In genomic region chr16:64180136-64180900, GRCh38 we compare ENCODE assay signal across 20 cellular contexts.
"Had no signal": no experiment of that assay in that cellular context is flagged by ENCODE, and none has a peak within 500 bp of the region (broad histone marks: within the 10 kb centered on the region; RNA-seq: fewer than 3 reads in every experiment).

No MANE protein-coding gene starts in this region.

- H3K27ac ChIP-seq: brain microvascular endothelial cell, left lung, thoracic aorta, vagina, VCaP had no signal

- H3K4me1 ChIP-seq: left lung, vagina had no signal

- H3K27me3 ChIP-seq: brain microvascular endothelial cell, left lung, vagina had no signal

- ATAC-seq: activated CD4-positive, CD25-positive, alpha-beta regulatory T cell treated with anti-CD3 and anti-CD28 coated beads, Interleukin-2, amount 50 U/mL, for 24 hours; activated CD8-positive, alpha-beta memory T cell treated with anti-CD3 and anti-CD28 coated beads, Interleukin-2, amount 10 ng/mL, durations not matched to agents 7 days and 5 days; activated CD8-positive, alpha-beta T cell treated with anti-CD3 and anti-CD28 coated beads for 36 hours; esophagus mucosa; left lung; natural killer cell had no signal

- H3K36me3 ChIP-seq: brain microvascular endothelial cell, left lung, thoracic aorta, vagina had no signal

- H3K4me3 ChIP-seq: left lung, thoracic aorta, vagina had no signal

- H3K9me3 ChIP-seq: vagina had no signal

- DNase-seq: activated CD4-positive, alpha-beta T cell treated with anti-CD3 and anti-CD28 coated beads, Interleukin-2, amount 10 ng/mL, durations not matched to agents 24 days and 14 days; activated CD8-positive, alpha-beta memory T cell treated with anti-CD3 and anti-CD28 coated beads, Interleukin-2, amount 10 ng/mL, durations not matched to agents 7 days and 5 days; activated CD8-positive, alpha-beta T cell treated with anti-CD3 and anti-CD28 coated beads for 36 hours; activated gamma-delta T cell; activated naive CD4-positive, alpha-beta T cell treated with anti-CD3 and anti-CD28 coated beads, Interleukin-2, amount 50 U/mL, for 16 hours; activated T-cell treated with anti-CD3 and anti-CD28 coated beads for 4 hours; aorta; brain microvascular endothelial cell; caudate nucleus; effector memory CD4-positive, alpha-beta T cell; left lung; natural killer cell; stimulated activated CD4-positive, alpha-beta T cell treated with anti-CD3 and anti-CD28 coated beads, Interleukin-4, amount 100 ng/mL, for 24 hours; stimulated activated naive CD4-positive, alpha-beta T cell treated with Interleukin-2 at 50 U/mL for 16 hours had no signal

- FAIRE-seq: frontal cortex had no signal
